10 cellular contexts compared by ENCODE assay signal in genomic region chr12:100375023-100375737, GRCh38. TPM values are rescaled to one million over a fixed set of nuclear protein-coding genes. Genes with fewer than 3 reads are reported as not detected.
DNase-seq lines count a peak whose midpoint lies in the region; TF ChIP-seq lines count a peak whose summit lies in the region.
"Had no signal": no experiment of that assay in that cellular context is flagged by ENCODE, and none has a peak within 500 bp of the region (broad histone marks: within the 10 kb centered on the region; RNA-seq: fewer than 3 reads in every experiment).

No MANE protein-coding gene starts in this region.

- no peak overlapping the region for H3K27ac Mint-ChIP-seq in type B pancreatic cell
- H3K27ac Mint-ChIP-seq: immature natural killer cell had no signal

- H3K4me3 Mint-ChIP-seq in type B pancreatic cell: no peak overlapping the region
- H3K4me3 Mint-ChIP-seq: immature natural killer cell had no signal

- DNase-seq in DMS 273 treated with DMSO at 0.1 percent for 48 hours (lab: John Stamatoyannopoulos, UW): peak; percentile 33
- DNase-seq in NCI-H446 (lab: John Stamatoyannopoulos, UW): peak; percentile 78 to 91
- DNase-seq in fibroblast of pulmonary artery (ENCODE audit: low read depth): peak; percentile 53
- peak; percentile 88 for DNase-seq in pons (ENCODE audit: low spot score)
- no peak for DNase-seq in type B pancreatic cell (ENCODE audit: extremely low spot score, unreplicated experiment)
- no peak for DNase-seq in D341Med (ENCODE audit: low spot score)
- no peak for DNase-seq in NCI-H1048 (lab: John Stamatoyannopoulos, UW)
- no peak for DNase-seq in dedifferentiated amniotic fluid mesenchymal stem cell (ENCODE audit: extremely low spot score)
- DNase-seq: activated naive CD4-positive, alpha-beta T cell treated with anti-CD3 and anti-CD28 coated beads, Interleukin-2, amount 50 U/mL, for 16 hours; immature natural killer cell had no signal

- no peak for TF ChIP-seq CTCF in fibroblast of pulmonary artery (IDR thresholded peaks at IDR 0.05; ENCODE audit: low read length, missing control alignments)
- TF ChIP-seq CTCF in type B pancreatic cell (conservative IDR thresholded peaks at IDR 0.05): no peak

- no peak overlapping the region for H3K4me3 ChIP-seq in fibroblast of pulmonary artery (replicated peaks; ENCODE audit: low read depth, low read length)

- H3K9me3 Mint-ChIP-seq in type B pancreatic cell: no peaks in the 10 kb centered on the region

- H3K27me3 Mint-ChIP-seq in type B pancreatic cell: no peaks in the 10 kb centered on the region

- peaks cover 7% of the 10 kb centered on the region for H3K4me1 Mint-ChIP-seq in type B pancreatic cell (ENCODE audit: unreplicated experiment)
- H3K4me1 Mint-ChIP-seq: immature natural killer cell had no signal

- H3K36me3 Mint-ChIP-seq in type B pancreatic cell: no peaks in the 10 kb centered on the region
- H3K36me3 Mint-ChIP-seq: immature natural killer cell had no signal

RNA-seq across cellular contexts. Expression of gene SLC17A8, which starts 18.3 kb away (rescaled TPM):
- 2.6 and 6.1 TPM in 2 replicates for total RNA-seq in type B pancreatic cell (ENCODE audit: low replicate concordance)

Comparison
In these comparisons a context has a peak if more than half of its experiments do, and no peak if none do; other contexts are left out.
1. DNase-seq: peak in DMS 273 treated with DMSO at 0.1 percent for 48 hours (single experiment), NCI-H446 (2 of 2), fibroblast of pulmonary artery (single experiment) and pons (single experiment); none in type B pancreatic cell (single experiment), D341Med (single experiment), NCI-H1048 (single experiment) and dedifferentiated amniotic fluid mesenchymal stem cell (single experiment).